Comparison of ENCODE assay signal across 14 cellular contexts in genomic region chr18:58578321-58578720, GRCh38. TPM values are rescaled to one million over a fixed set of nuclear protein-coding genes. Genes with fewer than 3 reads are reported as not detected.
DNase-seq lines count a peak whose midpoint lies in the region; ATAC-seq and TF ChIP-seq lines count a peak whose summit lies in the region.
"Had no signal": no experiment of that assay in that cellular context is flagged by ENCODE, and none has a peak within 500 bp of the region (broad histone marks: within the 10 kb centered on the region; RNA-seq: fewer than 3 reads in every experiment).

No MANE protein-coding gene starts in this region.

- no peak for TF ChIP-seq CTCF in heart left ventricle (IDR thresholded peaks at IDR 0.05)

- H3K36me3 Mint-ChIP-seq in activated T-cell treated with anti-CD3 and anti-CD28 coated beads, Interleukin-2, amount 50 U/mL, for 72 hours (ENCODE audit: insufficient read depth in 2 of 2): peaks cover 0 to 10% of the 10 kb centered on the region in 2 donors
- H3K36me3 Mint-ChIP-seq in stimulated activated memory B cell treated with anti-CD40 and anti-IgM and Interleukin-4, amounts not matched to agents 10 μg/mL and 1 μg/mL and 100 μg/mL, for 72 hours: no peaks in the 10 kb centered on the region
- H3K36me3 Mint-ChIP-seq in activated CD4-positive, alpha-beta T cell treated with anti-CD3 and anti-CD28 coated beads, Interleukin-2, amount 10 ng/mL, durations not matched to agents 7 days and 5 days (ENCODE audit: low read depth): no peaks in the 10 kb centered on the region

- H3K9me3 Mint-ChIP-seq in activated T-cell treated with anti-CD3 and anti-CD28 coated beads, Interleukin-2, amount 50 U/mL, for 72 hours: peaks cover 2% of the 10 kb centered on the region in 2 donors
- no peaks in the 10 kb centered on the region for H3K9me3 Mint-ChIP-seq in stimulated activated memory B cell treated with anti-CD40 and anti-IgM and Interleukin-4, amounts not matched to agents 10 μg/mL and 1 μg/mL and 100 μg/mL, for 72 hours
- peaks cover 2% of the 10 kb centered on the region for H3K9me3 Mint-ChIP-seq in activated CD4-positive, alpha-beta T cell treated with anti-CD3 and anti-CD28 coated beads, Interleukin-2, amount 10 ng/mL, durations not matched to agents 7 days and 5 days

- TF ChIP-seq POLR2A in heart left ventricle (IDR thresholded peaks at IDR 0.05): no peak

- peaks cover 41% of the 10 kb centered on the region for H3K4me1 Mint-ChIP-seq in activated T-cell treated with anti-CD3 and anti-CD28 coated beads, Interleukin-2, amount 50 U/mL, for 72 hours (ENCODE audit: low read depth)
- peaks cover 22% of the 10 kb centered on the region for H3K4me1 Mint-ChIP-seq in stimulated activated memory B cell treated with anti-CD40 and anti-IgM and Interleukin-4, amounts not matched to agents 10 μg/mL and 1 μg/mL and 100 μg/mL, for 72 hours
- H3K4me1 Mint-ChIP-seq in activated CD4-positive, alpha-beta T cell treated with anti-CD3 and anti-CD28 coated beads, Interleukin-2, amount 10 ng/mL, durations not matched to agents 7 days and 5 days: peaks cover 8% of the 10 kb centered on the region

- H3K27me3 Mint-ChIP-seq in activated T-cell treated with anti-CD3 and anti-CD28 coated beads, Interleukin-2, amount 50 U/mL, for 72 hours (ENCODE audit: low read depth): peaks cover 22% of the 10 kb centered on the region
- H3K27me3 Mint-ChIP-seq in stimulated activated memory B cell treated with anti-CD40 and anti-IgM and Interleukin-4, amounts not matched to agents 10 μg/mL and 1 μg/mL and 100 μg/mL, for 72 hours: no peaks in the 10 kb centered on the region
- H3K27me3 Mint-ChIP-seq in activated CD4-positive, alpha-beta T cell treated with anti-CD3 and anti-CD28 coated beads, Interleukin-2, amount 10 ng/mL, durations not matched to agents 7 days and 5 days: no peaks in the 10 kb centered on the region

- POLR2A ChIA-PET in activated CD4-positive, alpha-beta T cell treated with anti-CD3 and anti-CD28 coated beads, Interleukin-2, amount 10 ng/mL, durations not matched to agents 7 days and 5 days (lab: Charles Lee): no interaction called here

- CTCF ChIA-PET in activated CD4-positive, alpha-beta T cell treated with anti-CD3 and anti-CD28 coated beads, Interleukin-2, amount 10 ng/mL, durations not matched to agents 7 days and 5 days (lab: Charles Lee): no interaction called here

- H3K27ac ChIP-seq in heart left ventricle: peak overlapping the region in 9 of 12 donors; percentile 16 to 67 (median 41)

- H3K4me3 ChIP-seq in heart left ventricle: peak overlapping the region in 2 of 12 donors; percentile 2 to 21
- H3K4me3 ChIP-seq: mucosa of descending colon had no signal

- intact Hi-C loops in heart left ventricle (cut with DNase I): no loop called here

- no peaks in the 10 kb centered on the region for H3K27me3 ChIP-seq in heart left ventricle

- H3K9me3 ChIP-seq in heart left ventricle: no peaks in the 10 kb centered on the region
- H3K9me3 ChIP-seq: mucosa of descending colon had no signal

- peaks cover 0 to 6% (median 0%) of the 10 kb centered on the region in 9 donors for H3K36me3 ChIP-seq in heart left ventricle

- peak in 1 of 2 donors; percentile 31 for ATAC-seq in activated T-cell treated with anti-CD3 and anti-CD28 coated beads, Interleukin-2, amount 50 U/mL, for 72 hours (replicated peaks in 1 of 2)
- peak in 3 of 4 donors; percentile 21 to 55 (median 33) for ATAC-seq in heart left ventricle
- no peak for ATAC-seq in stimulated activated memory B cell treated with anti-CD40 and anti-IgM and Interleukin-4, amounts not matched to agents 10 μg/mL and 1 μg/mL and 100 μg/mL, for 72 hours

- peaks cover 0 to 28% (median 9%) of the 10 kb centered on the region in 12 donors for H3K4me1 ChIP-seq in heart left ventricle

- 7 to 34% (median 25%) methylated on average over 1 of the region's 1 CpG for WGBS in heart left ventricle, 4 donors

- peak overlapping the region; percentile 66 to 73 for H3K4me3 Mint-ChIP-seq in activated T-cell treated with anti-CD3 and anti-CD28 coated beads, Interleukin-2, amount 50 U/mL, for 72 hours
- H3K4me3 Mint-ChIP-seq in stimulated activated memory B cell treated with anti-CD40 and anti-IgM and Interleukin-4, amounts not matched to agents 10 μg/mL and 1 μg/mL and 100 μg/mL, for 72 hours: no peak overlapping the region
- H3K4me3 Mint-ChIP-seq in activated CD4-positive, alpha-beta T cell treated with anti-CD3 and anti-CD28 coated beads, Interleukin-2, amount 10 ng/mL, durations not matched to agents 7 days and 5 days: no peak overlapping the region

- H3K27ac Mint-ChIP-seq in activated T-cell treated with anti-CD3 and anti-CD28 coated beads, Interleukin-2, amount 50 U/mL, for 72 hours: peak overlapping the region; percentile 56
- H3K27ac Mint-ChIP-seq in stimulated activated memory B cell treated with anti-CD40 and anti-IgM and Interleukin-4, amounts not matched to agents 10 μg/mL and 1 μg/mL and 100 μg/mL, for 72 hours: peak overlapping the region; percentile 44
- H3K27ac Mint-ChIP-seq in activated CD4-positive, alpha-beta T cell treated with anti-CD3 and anti-CD28 coated beads, Interleukin-2, amount 10 ng/mL, durations not matched to agents 7 days and 5 days: no peak overlapping the region

- DNase-seq in activated T-cell treated with anti-CD3 and anti-CD28 coated beads, Interleukin-2, amount 50 U/mL, for 72 hours: no peak
- DNase-seq in activated T-cell treated with anti-CD3 and anti-CD28 coated beads, Interleukin-2, amount 50 U/mL, for 48 hours: no peak
- DNase-seq in RPMI7951 (ENCODE audit: low read depth): peak; percentile 53
- no peak for DNase-seq in heart left ventricle
- DNase-seq in GM19238 (ENCODE audit: insufficient read length, low spot score): no peak
- no peak for DNase-seq in activated CD4-positive, alpha-beta T cell treated with anti-CD3 and anti-CD28 coated beads, Interleukin-2, amount 10 ng/mL, durations not matched to agents 7 days and 5 days
- DNase-seq in stimulated activated CD4-positive, alpha-beta T cell treated with anti-CD3 and anti-CD28 coated beads, Interleukin-4, amount 100 ng/mL, for 1 hour: no peak
- DNase-seq: activated effector memory CD4-positive, alpha-beta T cell treated with Interleukin-2 at 50 U/mL for 16 hours; C1 segment of cervical spinal cord; H7; mucosa of descending colon; NCI-H345 had no signal

RNA-seq across cellular contexts. Expression of gene ALPK2, which starts 50.6 kb away (rescaled TPM):
- 10 to 100 TPM; 12.7 to 18.5 TPM for total RNA-seq in activated T-cell treated with anti-CD3 and anti-CD28 coated beads, Interleukin-2, amount 50 U/mL, for 72 hours
- 13.6 and 16.6 TPM in 2 replicates for total RNA-seq in RPMI7951 (2014; rRNA removed; shearing (Covaris generic))
- total RNA-seq in heart left ventricle: 100 to 1,000 TPM in 8 of 9 donors, 10 to 100 TPM in 1; 99.7 to 224 (median 159) TPM
- polyA plus RNA-seq in heart left ventricle: 10 to 100 TPM; 13.2 to 31.5 TPM
- total RNA-seq in activated CD4-positive, alpha-beta T cell treated with anti-CD3 and anti-CD28 coated beads, Interleukin-2, amount 10 ng/mL, durations not matched to agents 7 days and 5 days: not detected
- total RNA-seq: T-helper 2 cell treated with Interferon-gamma antibody and Interleukin-4, amounts not matched to agents 100 ng/mL and 5 ng/mL, for 36 hours had no signal

Comparison
In these comparisons a context has a peak if more than half of its experiments do, and no peak if none do; other contexts are left out.
1. H3K4me3 Mint-ChIP-seq: peak in activated T-cell treated with anti-CD3 and anti-CD28 coated beads, Interleukin-2, amount 50 U/mL, for 72 hours (2 of 2); none in stimulated activated memory B cell treated with anti-CD40 and anti-IgM and Interleukin-4, amounts not matched to agents 10 μg/mL and 1 μg/mL and 100 μg/mL, for 72 hours (single experiment) and activated CD4-positive, alpha-beta T cell treated with anti-CD3 and anti-CD28 coated beads, Interleukin-2, amount 10 ng/mL, durations not matched to agents 7 days and 5 days (single experiment).
2. RNA of gene ALPK2, which starts 50.6 kb away (total RNA-seq): 99.7 to 224 TPM in heart left ventricle, 12.7 to 18.5 TPM in activated T-cell treated with anti-CD3 and anti-CD28 coated beads, Interleukin-2, amount 50 U/mL, for 72 hours and 13.6 to 16.6 TPM in RPMI7951; not detected in activated CD4-positive, alpha-beta T cell treated with anti-CD3 and anti-CD28 coated beads, Interleukin-2, amount 10 ng/mL, durations not matched to agents 7 days and 5 days; every median in the first group is over 10 times any median in the second.